ENCODE assay signal across 8 cellular contexts in the genomic region with DNA sequence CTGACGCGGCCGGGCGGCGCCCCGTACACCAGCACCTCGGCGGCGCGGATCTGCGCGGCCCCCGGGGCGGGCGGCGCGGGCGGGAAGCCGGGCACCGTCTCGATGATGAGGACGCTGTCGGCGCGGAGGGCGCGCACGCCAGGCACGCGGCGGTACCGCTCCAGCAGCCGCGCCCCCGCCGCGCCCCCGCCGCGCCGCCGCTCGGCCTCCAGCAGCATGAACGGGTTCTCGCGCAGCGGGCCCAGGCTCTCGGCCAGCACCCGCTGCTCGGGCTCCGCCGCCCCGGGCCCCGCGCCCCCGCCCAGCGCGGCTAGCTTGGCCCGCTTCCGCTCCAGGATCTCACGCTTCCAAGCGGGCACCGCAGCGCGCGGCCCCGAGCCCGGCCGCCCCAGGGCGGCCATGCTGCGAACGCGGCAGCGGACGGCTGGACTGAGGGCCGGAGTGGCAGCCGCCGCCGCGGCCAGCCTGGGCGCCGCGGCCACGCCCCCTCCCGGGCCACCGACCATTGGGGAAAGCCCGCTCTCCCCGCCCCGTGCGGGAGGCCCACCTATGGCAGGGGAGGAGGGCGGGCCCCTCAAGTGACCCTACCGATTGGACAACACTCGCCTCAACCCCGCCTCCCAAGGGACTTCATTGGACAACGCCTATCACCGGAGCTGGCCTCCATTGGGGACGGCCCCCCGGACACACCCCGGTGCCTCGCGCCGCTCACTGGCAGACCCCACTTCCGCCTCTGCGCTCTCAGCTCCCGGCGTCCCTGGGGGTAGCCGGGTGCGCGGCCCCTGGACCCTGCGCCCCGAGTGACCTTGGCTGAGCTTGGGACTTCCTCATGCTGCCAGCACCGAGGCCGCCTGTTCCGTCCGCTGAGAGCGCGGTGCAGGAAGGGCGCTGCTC. TPM values are rescaled to one million over a fixed set of nuclear protein-coding genes. Genes with fewer than 3 reads are reported as not detected.
DNase-seq lines count a peak whose midpoint lies in the region; ATAC-seq and TF ChIP-seq lines count a peak whose summit lies in the region.

A gene with protein sequence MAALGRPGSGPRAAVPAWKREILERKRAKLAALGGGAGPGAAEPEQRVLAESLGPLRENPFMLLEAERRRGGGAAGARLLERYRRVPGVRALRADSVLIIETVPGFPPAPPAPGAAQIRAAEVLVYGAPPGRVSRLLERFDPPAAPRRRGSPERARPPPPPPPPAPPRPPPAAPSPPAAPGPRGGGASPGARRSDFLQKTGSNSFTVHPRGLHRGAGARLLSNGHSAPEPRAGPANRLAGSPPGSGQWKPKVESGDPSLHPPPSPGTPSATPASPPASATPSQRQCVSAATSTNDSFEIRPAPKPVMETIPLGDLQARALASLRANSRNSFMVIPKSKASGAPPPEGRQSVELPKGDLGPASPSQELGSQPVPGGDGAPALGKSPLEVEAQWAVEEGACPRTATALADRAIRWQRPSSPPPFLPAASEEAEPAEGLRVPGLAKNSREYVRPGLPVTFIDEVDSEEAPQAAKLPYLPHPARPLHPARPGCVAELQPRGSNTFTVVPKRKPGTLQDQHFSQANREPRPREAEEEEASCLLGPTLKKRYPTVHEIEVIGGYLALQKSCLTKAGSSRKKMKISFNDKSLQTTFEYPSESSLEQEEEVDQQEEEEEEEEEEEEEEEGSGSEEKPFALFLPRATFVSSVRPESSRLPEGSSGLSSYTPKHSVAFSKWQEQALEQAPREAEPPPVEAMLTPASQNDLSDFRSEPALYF (minus strand): TSS at position 431 of the 894 bp plus-strand sequence. CDS start 30 bp downstream, at position 401.

- H3K27ac Mint-ChIP-seq in activated naive CD4-positive, alpha-beta T cell treated with anti-CD3 and anti-CD28 coated beads, Interleukin-2, amount 50 U/mL, for 72 hours: peak within 1 kb of the TSS; percentile 68 to 89

- peaks cover 13% of the 10 kb centered on the region in 2 donors for H3K36me3 Mint-ChIP-seq in activated naive CD4-positive, alpha-beta T cell treated with anti-CD3 and anti-CD28 coated beads, Interleukin-2, amount 50 U/mL, for 72 hours

- DNase-seq in GM06990 (ENCODE audit: extremely low read depth, insufficient read length): peak; percentile 97
- peak; percentile 99 for DNase-seq in NCI-H1092 (lab: John Stamatoyannopoulos, UW)
- DNase-seq in activated naive CD4-positive, alpha-beta T cell treated with anti-CD3 and anti-CD28 coated beads, Interleukin-2, amount 50 U/mL, for 72 hours (ENCODE audit: low spot score in 2 of 2): peak; percentile 99
- DNase-seq in glomerular visceral epithelial cell (ENCODE audit: extremely low spot score): peak; percentile 99
- DNase-seq in omental fat pad (ENCODE audit: low spot score): peak; percentile 94
- DNase-seq in thoracic aorta (ENCODE audit: low spot score): peak; percentile 99

- peak; percentile 75 for ATAC-seq in HG02588 (IDR thresholded peaks at IDR 0.05; ENCODE audit: unreplicated experiment)
- peak; percentile 98 for ATAC-seq in SK-N-SH treated with all-trans-retinoic acid at 6 μM for 48 hours
- peak; percentile 95 to 96 for ATAC-seq in activated naive CD4-positive, alpha-beta T cell treated with anti-CD3 and anti-CD28 coated beads, Interleukin-2, amount 50 U/mL, for 72 hours
- peak; percentile 99 for ATAC-seq in omental fat pad (ENCODE audit: low FRiP score)
- peak; percentile 98 for ATAC-seq in thoracic aorta (ENCODE audit: insufficient number of reproducible peaks, low FRiP score, low read depth)

- H3K27me3 ChIP-seq in GM06990 (replicated peaks; ENCODE audit: control insufficient read depth, insufficient read depth, low read length) (no peaks in the 10 kb centered on the region), thoracic aorta (replicated peaks; ENCODE audit: insufficient read depth) (no peaks in the 10 kb centered on the region)

- H3K36me3 ChIP-seq in GM06990 (ENCODE audit: control insufficient read depth, insufficient read depth, low read length) (no peaks in the 10 kb centered on the region; the same call in 1 of the 2 replicates), thoracic aorta (no peaks in the 10 kb centered on the region)

- peak within 1 kb of the TSS; percentile 90 for H3K4me3 ChIP-seq in GM06990 (replicated peaks; ENCODE audit: low read depth, low read length)
- H3K4me3 ChIP-seq in thoracic aorta: peak within 1 kb of the TSS; percentile 88

- TF ChIP-seq CTCF in GM06990 (IDR thresholded peaks at IDR 0.05; ENCODE audit: insufficient read depth, low read length, poor library complexity, severe bottlenecking): no peak
- TF ChIP-seq CTCF in omental fat pad (IDR thresholded peaks at IDR 0.05): no peak
- TF ChIP-seq CTCF in thoracic aorta (IDR thresholded peaks at IDR 0.05): no peak

- H3K9me3 Mint-ChIP-seq in activated naive CD4-positive, alpha-beta T cell treated with anti-CD3 and anti-CD28 coated beads, Interleukin-2, amount 50 U/mL, for 72 hours: no peaks in the 10 kb centered on the region

- H3K9me3 ChIP-seq in thoracic aorta: no peaks in the 10 kb centered on the region

- peak within 1 kb of the TSS; percentile 82 to 85 for H3K27ac ChIP-seq in thoracic aorta

- peaks cover 30 to 68% of the 10 kb centered on the region in 2 donors for H3K4me1 ChIP-seq in thoracic aorta (ENCODE audit: control insufficient read depth in 1 of 2, low read depth in 2 of 2)

TF ChIP-seq in SK-N-SH treated with all-trans-retinoic acid at 6 μM for 48 hours, 23 proteins besides CTCF, POLR2A, EP300 and RAD21:
- TF ChIP-seq GLIS3 (CRISPR knock-in tag; IDR thresholded peaks at IDR 0.05) (no peak), ZNF8 (CRISPR knock-in tag; IDR thresholded peaks at IDR 0.05) (no peak), CSDC2 (CRISPR knock-in tag; IDR thresholded peaks at IDR 0.05) (no peak), ZFP3 (CRISPR knock-in tag; IDR thresholded peaks at IDR 0.05) (no peak), ARNTL (CRISPR knock-in tag; IDR thresholded peaks at IDR 0.05; ENCODE audit: borderline replicate concordance, low read depth) (no peak)
- TF ChIP-seq, protein P1, sequence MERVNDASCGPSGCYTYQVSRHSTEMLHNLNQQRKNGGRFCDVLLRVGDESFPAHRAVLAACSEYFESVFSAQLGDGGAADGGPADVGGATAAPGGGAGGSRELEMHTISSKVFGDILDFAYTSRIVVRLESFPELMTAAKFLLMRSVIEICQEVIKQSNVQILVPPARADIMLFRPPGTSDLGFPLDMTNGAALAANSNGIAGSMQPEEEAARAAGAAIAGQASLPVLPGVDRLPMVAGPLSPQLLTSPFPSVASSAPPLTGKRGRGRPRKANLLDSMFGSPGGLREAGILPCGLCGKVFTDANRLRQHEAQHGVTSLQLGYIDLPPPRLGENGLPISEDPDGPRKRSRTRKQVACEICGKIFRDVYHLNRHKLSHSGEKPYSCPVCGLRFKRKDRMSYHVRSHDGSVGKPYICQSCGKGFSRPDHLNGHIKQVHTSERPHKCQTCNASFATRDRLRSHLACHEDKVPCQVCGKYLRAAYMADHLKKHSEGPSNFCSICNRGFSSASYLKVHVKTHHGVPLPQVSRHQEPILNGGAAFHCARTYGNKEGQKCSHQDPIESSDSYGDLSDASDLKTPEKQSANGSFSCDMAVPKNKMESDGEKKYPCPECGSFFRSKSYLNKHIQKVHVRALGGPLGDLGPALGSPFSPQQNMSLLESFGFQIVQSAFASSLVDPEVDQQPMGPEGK (CRISPR knock-in tag; IDR thresholded peaks at IDR 0.05; ENCODE audit: borderline replicate concordance): no peak
- TF ChIP-seq, protein P2, sequence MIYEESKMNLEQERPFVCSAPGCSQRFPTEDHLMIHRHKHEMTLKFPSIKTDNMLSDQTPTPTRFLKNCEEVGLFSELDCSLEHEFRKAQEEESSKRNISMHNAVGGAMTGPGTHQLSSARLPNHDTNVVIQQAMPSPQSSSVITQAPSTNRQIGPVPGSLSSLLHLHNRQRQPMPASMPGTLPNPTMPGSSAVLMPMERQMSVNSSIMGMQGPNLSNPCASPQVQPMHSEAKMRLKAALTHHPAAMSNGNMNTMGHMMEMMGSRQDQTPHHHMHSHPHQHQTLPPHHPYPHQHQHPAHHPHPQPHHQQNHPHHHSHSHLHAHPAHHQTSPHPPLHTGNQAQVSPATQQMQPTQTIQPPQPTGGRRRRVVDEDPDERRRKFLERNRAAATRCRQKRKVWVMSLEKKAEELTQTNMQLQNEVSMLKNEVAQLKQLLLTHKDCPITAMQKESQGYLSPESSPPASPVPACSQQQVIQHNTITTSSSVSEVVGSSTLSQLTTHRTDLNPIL (CRISPR knock-in tag; IDR thresholded peaks at IDR 0.05; ENCODE audit: low read depth): no peak

RNA-seq across cellular contexts. Expression of the gene that starts here (rescaled TPM):
- 1 to 10 TPM; 5.7 to 7.3 TPM for total RNA-seq in activated naive CD4-positive, alpha-beta T cell treated with anti-CD3 and anti-CD28 coated beads, Interleukin-2, amount 50 U/mL, for 72 hours
- total RNA-seq in omental fat pad: 1 to 10 TPM; 3.6 to 6.5 (median 4.9) TPM
- total RNA-seq in thoracic aorta: 1 to 10 TPM; 4.7 to 5.6 TPM

Comparison
In these comparisons a context has a peak if more than half of its experiments do, and no peak if none do; other contexts are left out.
1. Peak in every context shown above with its lines: DNase-seq, ATAC-seq, H3K4me3 ChIP-seq and H3K27ac ChIP-seq.